1 cellular context compared by ENCODE assay signal in genomic region chr2:183124222-183124956, GRCh38.
TF ChIP-seq lines count a peak whose summit lies in the region.

Gene NUP35, plus strand, starts transcription at chr2:183124443. Its CDS starts 15 bp downstream, at chr2:183124458.

TF ChIP-seq in WTC11, 78 proteins besides CTCF, POLR2A, EP300 and RAD21 (continued from another document):
- TF ChIP-seq HMGA2 (CRISPR knock-in tag; IDR thresholded peaks at IDR 0.05), result no peak
- TF ChIP-seq OVOL2 (CRISPR knock-in tag; IDR thresholded peaks at IDR 0.05; ENCODE audit: borderline replicate concordance), result no peak
- no peak for TF ChIP-seq ATF1 (CRISPR knock-in tag; IDR thresholded peaks at IDR 0.05)
- no peak for TF ChIP-seq PRRX2 (CRISPR knock-in tag; IDR thresholded peaks at IDR 0.05)
- TF ChIP-seq USF2 (CRISPR knock-in tag; IDR thresholded peaks at IDR 0.05), result no peak
- no peak for TF ChIP-seq NFYB (CRISPR knock-in tag; conservative IDR thresholded peaks at IDR 0.05; ENCODE audit: low read depth)
- TF ChIP-seq ZNF425 (CRISPR knock-in tag; conservative IDR thresholded peaks at IDR 0.05), result no peak
- no peak; the same call in 1 of the 2 replicates for TF ChIP-seq SMAD3 (CRISPR knock-in tag; IDR thresholded peaks at IDR 0.05; ENCODE audit: borderline replicate concordance)
- no peak for TF ChIP-seq ZNF512 (CRISPR knock-in tag; IDR thresholded peaks at IDR 0.05; ENCODE audit: borderline replicate concordance)
- no peak for TF ChIP-seq E2F1 (CRISPR knock-in tag; IDR thresholded peaks at IDR 0.05)
- TF ChIP-seq ZBTB43 (CRISPR knock-in tag; IDR thresholded peaks at IDR 0.05), result peak; percentile 66; the same call in 1 of the 2 replicates
- no peak for TF ChIP-seq NR1H2 (CRISPR knock-in tag; IDR thresholded peaks at IDR 0.05)
- TF ChIP-seq ZNF281 (CRISPR knock-in tag; IDR thresholded peaks at IDR 0.05), result peak; percentile 13; the same call in 1 of the 2 replicates
- no peak; the same call in 1 of the 2 replicates for TF ChIP-seq CREB1 (CRISPR knock-in tag; IDR thresholded peaks at IDR 0.05)
- peak; percentile 59; the same call in 1 of the 2 replicates for TF ChIP-seq FOXP1 (CRISPR knock-in tag; IDR thresholded peaks at IDR 0.05; ENCODE audit: borderline replicate concordance)
- TF ChIP-seq ATF6 (CRISPR knock-in tag; IDR thresholded peaks at IDR 0.05), result no peak
- TF ChIP-seq NFE2L1 (CRISPR knock-in tag; IDR thresholded peaks at IDR 0.05), result peak; percentile 51; the same call in 1 of the 2 replicates
- no peak for TF ChIP-seq ZNF263 (CRISPR knock-in tag; IDR thresholded peaks at IDR 0.05; ENCODE audit: low read depth)
- no peak for TF ChIP-seq JAZF1 (CRISPR knock-in tag; IDR thresholded peaks at IDR 0.05)
- no peak for TF ChIP-seq FOXJ3 (CRISPR knock-in tag; IDR thresholded peaks at IDR 0.05; ENCODE audit: borderline replicate concordance)
- TF ChIP-seq ZNF423 (CRISPR knock-in tag; IDR thresholded peaks at IDR 0.05), result no peak
- no peak for TF ChIP-seq IRF2 (CRISPR knock-in tag; IDR thresholded peaks at IDR 0.05; ENCODE audit: borderline replicate concordance, low read depth)
- peak; percentile 30; the same call in 1 of the 2 replicates for TF ChIP-seq USF1 (CRISPR knock-in tag; IDR thresholded peaks at IDR 0.05)
- TF ChIP-seq TCF7 (CRISPR knock-in tag; IDR thresholded peaks at IDR 0.05; ENCODE audit: low read depth), result no peak
- TF ChIP-seq ZNF232 (CRISPR knock-in tag; IDR thresholded peaks at IDR 0.05), result no peak
- TF ChIP-seq TEAD1 (CRISPR knock-in tag; IDR thresholded peaks at IDR 0.05), result peak; percentile 44; the same call in 1 of the 2 replicates
- TF ChIP-seq SP1 (CRISPR knock-in tag; conservative IDR thresholded peaks at IDR 0.05), result peak; percentile 71
- no peak for TF ChIP-seq ZSCAN18 (CRISPR knock-in tag; IDR thresholded peaks at IDR 0.05)
- no peak for TF ChIP-seq ZMAT4 (CRISPR knock-in tag; IDR thresholded peaks at IDR 0.05)
- no peak for TF ChIP-seq MLX (CRISPR knock-in tag; IDR thresholded peaks at IDR 0.05)
- TF ChIP-seq KAT7 (CRISPR knock-in tag; IDR thresholded peaks at IDR 0.05; ENCODE audit: borderline replicate concordance), result no peak
